Comparison of ENCODE assay signal across 10 cellular contexts in genomic region chr11:64765291-64765803, GRCh38. TPM values are rescaled to one million over a fixed set of nuclear protein-coding genes. Genes with fewer than 3 reads are reported as not detected.
A peak's percentile ranks its signal among the peaks of the same experiment; 100 is the strongest.
DNase-seq lines count a peak whose midpoint lies in the region; TF ChIP-seq lines count a peak whose summit lies in the region.
"Had no signal": no experiment of that assay in that cellular context is flagged by ENCODE, and none has a peak within 500 bp of the region (broad histone marks: within the 10 kb centered on the region; RNA-seq: fewer than 3 reads in every experiment).

No MANE protein-coding gene starts in this region.

- H3K36me3 Mint-ChIP-seq in T-helper 2 cell treated with Interferon-gamma antibody and Interleukin-4, amounts not matched to agents 5 μg/mL and 100 μg/mL, for 36 hours (ENCODE audit: low read depth) = peaks cover 82% of the 10 kb centered on the region

- H3K9me3 Mint-ChIP-seq in T-helper 2 cell treated with Interferon-gamma antibody and Interleukin-4, amounts not matched to agents 5 μg/mL and 100 μg/mL, for 36 hours = no peaks in the 10 kb centered on the region

- no peak overlapping the region for H3K4me3 ChIP-seq in epithelial cell of esophagus (ENCODE audit: low read length)
- H3K4me3 ChIP-seq in retinal pigment epithelial cell (ENCODE audit: low read length) = no peak overlapping the region
- H3K4me3 ChIP-seq: ovary had no signal

- H3K27me3 Mint-ChIP-seq in T-helper 2 cell treated with Interferon-gamma antibody and Interleukin-4, amounts not matched to agents 5 μg/mL and 100 μg/mL, for 36 hours (ENCODE audit: low read depth) = no peaks in the 10 kb centered on the region

- H3K27ac Mint-ChIP-seq in T-helper 2 cell treated with Interferon-gamma antibody and Interleukin-4, amounts not matched to agents 5 μg/mL and 100 μg/mL, for 36 hours = peak overlapping the region; percentile 96

- DNase-seq in T-helper 2 cell treated with Interferon-gamma antibody and Interleukin-4, amounts not matched to agents 5 μg/mL and 100 μg/mL, for 36 hours (ENCODE audit: low spot score) = no peak
- DNase-seq in T-helper 2 cell (no peak), epithelial cell of esophagus (ENCODE audit: low read depth) (no peak), retinal pigment epithelial cell (ENCODE audit: low read depth) (no peak), NCI-H526 (lab: John Stamatoyannopoulos, UW) (no peak), NCI-H774 (lab: John Stamatoyannopoulos, UW) (no peak)
- DNase-seq in stimulated activated CD4-positive, alpha-beta T cell treated with anti-CD3 and anti-CD28 coated beads, Interleukin-15, amount 100 ng/mL, for 24 hours = no peak
- DNase-seq: NCI-H510A had no signal

- H3K4me1 Mint-ChIP-seq in T-helper 2 cell treated with Interferon-gamma antibody and Interleukin-4, amounts not matched to agents 5 μg/mL and 100 μg/mL, for 36 hours (ENCODE audit: low read depth) = peaks cover 71% of the 10 kb centered on the region

- peak; percentile 33 for TF ChIP-seq CTCF in epithelial cell of esophagus (IDR thresholded peaks at IDR 0.05; ENCODE audit: insufficient read depth, low read depth, low read length, missing control alignments)
- TF ChIP-seq CTCF in retinal pigment epithelial cell (conservative IDR thresholded peaks at IDR 0.05; ENCODE audit: low read depth, low read length) = peak; percentile 35

- peak overlapping the region; percentile 85 for H3K4me3 Mint-ChIP-seq in T-helper 2 cell treated with Interferon-gamma antibody and Interleukin-4, amounts not matched to agents 5 μg/mL and 100 μg/mL, for 36 hours

TF ChIP-seq in PFSK-1, 5 proteins besides CTCF, POLR2A, EP300 and RAD21:
- TF ChIP-seq SIN3A (IDR thresholded peaks at IDR 0.05; ENCODE audit: borderline replicate concordance, insufficient read depth, low read length) (no peak), REST (IDR thresholded peaks at IDR 0.05; ENCODE audit: insufficient read depth in 1 of 2, low read depth in 2 of 2, low read length in 2 of 2) (no peak), POLR2AphosphoS5 (IDR thresholded peaks at IDR 0.05; ENCODE audit: low read depth, low read length) (peak; percentile 6; the same call in 1 of the 2 replicates), FOXP2 (optimal IDR thresholded peaks at IDR 0.05; ENCODE audit: borderline replicate concordance, extremely low read depth, extremely low read length, insufficient read depth) (no peak), TAF1 (IDR thresholded peaks at IDR 0.05; ENCODE audit: borderline replicate concordance, insufficient read depth, low read length) (no peak)
TF ChIP-seq in PFSK-1: peak in this region for 1.

RNA-seq across cellular contexts. Expression of gene PYGM, which starts 5.6 kb away (rescaled TPM):
- polyA plus RNA-seq in PFSK-1 (2012; ENCODE audit: insufficient read length, low read depth) = 0.80 TPM

RNA-seq across cellular contexts. Expression of gene SF1, which starts 13.0 kb away (rescaled TPM):
- 262 TPM for polyA plus RNA-seq in PFSK-1 (2012; ENCODE audit: insufficient read length, low read depth)

RNA-seq across cellular contexts. Expression of gene RASGRP2, which starts 21.4 kb away (rescaled TPM):
- 0.85 TPM for polyA plus RNA-seq in PFSK-1 (2012; ENCODE audit: insufficient read length, low read depth)

RNA-seq across cellular contexts. Expression of gene MAP4K2, which starts 37.7 kb away (rescaled TPM):
- polyA plus RNA-seq in PFSK-1 (2012; ENCODE audit: insufficient read length, low read depth) = 17.1 TPM

RNA-seq across cellular contexts. Expression of gene NRXN2, which starts 42.4 kb away (rescaled TPM):
- polyA plus RNA-seq in PFSK-1 (2012; ENCODE audit: insufficient read length, low read depth) = 1.9 TPM
